In genomic region chr15:75646112-75646943, GRCh38 we compare ENCODE assay signal across 8 cellular contexts. TPM values are rescaled to one million over a fixed set of nuclear protein-coding genes. Genes with fewer than 3 reads are reported as not detected.
DNase-seq lines count a peak whose midpoint lies in the region; ATAC-seq, FAIRE-seq and TF ChIP-seq lines count a peak whose summit lies in the region.

No MANE protein-coding gene starts in this region.

- H3K18ac ChIP-seq in H1 (ENCODE audit: extremely low read depth, low read length) = no peak overlapping the region

- H3K23ac ChIP-seq in H1 (ENCODE audit: insufficient read length) = no peak overlapping the region

- H2AFZ ChIP-seq in OCI-LY1 (ENCODE audit: low read length) = no peak overlapping the region
- 0 out of 2 replicates have a peak overlapping the region, but pooled peaks have one; percentile 3 for H2AFZ ChIP-seq in H1 (ENCODE audit: low read length)

- H4K91ac ChIP-seq in H1 (replicated peaks; ENCODE audit: insufficient read length, low read length) = no peak overlapping the region

- POLR2A ChIA-PET in H1 (lab: Charles Lee; ENCODE audit: partially characterized antibody) = interaction anchor here (0.8 to 5.5 kb wide), 10 partner anchors 8 to 192 kb away, joined by 3 to 41 read pairs (median 10); partner anchors contain the start of genes IMP3, SIN3A and SNUPN

- peak overlapping the region; percentile 90 for H3K4me3 ChIP-seq in AG10803 (ENCODE audit: low read length)
- no peak overlapping the region for H3K4me3 ChIP-seq in OCI-LY1 (ENCODE audit: low read depth, low read length, poor library complexity, severe bottlenecking)
- peak overlapping the region; percentile 63 to 90 (median 72) for H3K4me3 ChIP-seq in H1 (ENCODE audit: extremely low read depth in 1 of 4, insufficient read depth in 2 of 4, low read depth in 3 of 4, low read length in 4 of 4)

- peaks cover 23% of the 10 kb centered on the region for H3K27me3 Mint-ChIP-seq in nephron progenitor cell (ENCODE audit: low read depth, poor library complexity)

- no peak for ATAC-seq in GM19397 (IDR thresholded peaks at IDR 0.05; ENCODE audit: unreplicated experiment)
- no peak for ATAC-seq in GM18909 (IDR thresholded peaks at IDR 0.05; ENCODE audit: poor library complexity, unreplicated experiment)

- no peak for DNase-seq in AG10803 (ENCODE audit: low read depth)
- DNase-seq in H1 (ENCODE audit: low read depth in 1 of 2, low spot score in 2 of 2) = no peak
- no peak for DNase-seq in nephron progenitor cell
- no peak for DNase-seq in SHP77 (lab: John Stamatoyannopoulos, UW)
- DNase-seq in GM10266 (ENCODE audit: extremely low spot score) = no peak

- H3K79me2 ChIP-seq in OCI-LY1 (ENCODE audit: insufficient read depth, low read length) (no peaks in the 10 kb centered on the region), H1 (ENCODE audit: control insufficient read depth in 1 of 2, insufficient read depth in 2 of 2, low read length in 2 of 2) (peaks cover 0 to 28% of the 10 kb centered on the region in 2 experiments; a peak in 3 of 4 replicates)

- H3K36me3 Mint-ChIP-seq in nephron progenitor cell (ENCODE audit: low read depth) = peaks cover 18% of the 10 kb centered on the region

- no peak overlapping the region for H2BK120ac ChIP-seq in H1 (replicated peaks; ENCODE audit: low read depth, low read length)

- no peaks in the 10 kb centered on the region for H4K20me1 ChIP-seq in OCI-LY1 (ENCODE audit: insufficient read depth, low read length)
- peaks cover 0 to 7% of the 10 kb centered on the region in 2 experiments for H4K20me1 ChIP-seq in H1 (replicated peaks in 1 of 2; ENCODE audit: control insufficient read depth in 1 of 2, insufficient read depth in 2 of 2, low read length in 2 of 2)

- H2BK20ac ChIP-seq in H1 (ENCODE audit: low read length) = no peak overlapping the region

- H3K14ac ChIP-seq in H1 (ENCODE audit: insufficient read length) = no peak overlapping the region

- H3K4me1 Mint-ChIP-seq in nephron progenitor cell = peaks cover 51% of the 10 kb centered on the region

- no peak for FAIRE-seq in H1 (lab: Jason Lieb, UNC)

- H3K9ac ChIP-seq in OCI-LY1 (ENCODE audit: low read length) (no peak overlapping the region), H1 (replicated peaks in 1 of 4; ENCODE audit: extremely low read depth in 1 of 4, low read depth in 3 of 4, low read length in 3 of 4) (peak overlapping the region in 2 of 4 experiments; percentile 8 to 75; a peak in 2 of 7 replicates)

- H3K36me3 ChIP-seq in OCI-LY1 (ENCODE audit: insufficient read depth, low read length) = no peaks in the 10 kb centered on the region
- H3K36me3 ChIP-seq in H1 (ENCODE audit: control insufficient read depth in 2 of 4, insufficient read depth in 4 of 4, low read length in 3 of 4) = peaks cover 0 to 14% (median 0%) of the 10 kb centered on the region in 4 experiments; a peak in 3 of 8 replicates

- peaks cover 10% of the 10 kb centered on the region for H3K79me1 ChIP-seq in H1 (ENCODE audit: low read depth, low read length)

- no peak for TF ChIP-seq CTCF in AG10803 (conservative IDR thresholded peaks at IDR 0.05; ENCODE audit: low read length)
- TF ChIP-seq CTCF in OCI-LY1 (IDR thresholded peaks at IDR 0.05; ENCODE audit: low read length) = no peak
- no peak for TF ChIP-seq CTCF in H1 (IDR thresholded peaks at IDR 0.05; ENCODE audit: control extremely low read depth in 1 of 3, insufficient read depth in 1 of 3, low read depth in 1 of 3, low read length in 3 of 3)
- no peak for TF ChIP-seq CTCF in nephron progenitor cell (IDR thresholded peaks at IDR 0.05)
- TF ChIP-seq CTCF in GM10266 (IDR thresholded peaks at IDR 0.05; ENCODE audit: control insufficient read depth, insufficient read depth, low read depth, missing control alignments) = no peak

- no peak for TF ChIP-seq RAD21 in H1 (IDR thresholded peaks at IDR 0.05 in 1 of 2, conservative IDR thresholded peaks at IDR 0.05 in 1 of 2; ENCODE audit: low read depth in 2 of 2, low read length in 2 of 2)

- peak overlapping the region; percentile 64; the same call in 1 of the 2 replicates for H4K8ac ChIP-seq in H1 (ENCODE audit: extremely low read depth, insufficient read depth, low read length)

- H4K5ac ChIP-seq in H1 (ENCODE audit: insufficient read length, low read depth, low read length) = no peak overlapping the region

- H3K27ac ChIP-seq in OCI-LY1 (ENCODE audit: low read depth, low read length, poor library complexity, severe bottlenecking) (no peak overlapping the region), H1 (ENCODE audit: low read depth, low read length) (no peak overlapping the region)

- peak overlapping the region; percentile 51 for H3K27ac Mint-ChIP-seq in nephron progenitor cell

- WGBS in H1 (ENCODE audit: extremely low coverage in 1 of 2, insufficient coverage in 1 of 2, insufficient read length in 1 of 2, insufficient replicate concordance in 2 of 2, low coverage in 1 of 2, low lambda C conversion rate in 2 of 2, missing lambda C conversion rate in 1 of 2), 2 experiments = 74% methylated on average over 5 of the region's 5 CpGs; no CpG with 5 or more reads in 1 of the 2 experiments

- no peaks in the 10 kb centered on the region for H3F3A ChIP-seq in OCI-LY1 (ENCODE audit: insufficient read depth, low read length)

- peak overlapping the region; percentile 72; the same call in 1 of the 2 replicates for H3K4me2 ChIP-seq in OCI-LY1 (ENCODE audit: low read length)
- H3K4me2 ChIP-seq in H1 (ENCODE audit: insufficient read depth in 1 of 2, low read depth in 2 of 2, low read length in 2 of 2) = peak overlapping the region; percentile 93 to 100

- peaks cover 10% of the 10 kb centered on the region; the same call in 1 of the 2 replicates for H3K23me2 ChIP-seq in H1 (ENCODE audit: low read depth, low read length)

- H3K27me3 ChIP-seq in OCI-LY1 (ENCODE audit: insufficient read depth, low read length) (no peaks in the 10 kb centered on the region), H1 (replicated peaks in 1 of 4; ENCODE audit: control insufficient read depth in 3 of 4, extremely low read depth in 1 of 4, insufficient read depth in 3 of 4, low read length in 3 of 4) (peaks cover 0 to 14% (median 10%) of the 10 kb centered on the region in 4 experiments; a peak in 6 of 7 replicates)

- no peak overlapping the region for H2BK12ac ChIP-seq in H1 (ENCODE audit: low read depth, low read length)

- H2BK5ac ChIP-seq in H1 (ENCODE audit: low read depth, low read length) = no peak overlapping the region

- 0 out of 2 replicates have a peak overlapping the region, but pooled peaks have one; percentile 7 for H2BK15ac ChIP-seq in H1 (ENCODE audit: low read length)

- no peak for TF ChIP-seq POLR2A in H1 (IDR thresholded peaks at IDR 0.05; ENCODE audit: control extremely low read depth in 1 of 2, low read depth in 2 of 2, low read length in 2 of 2)

- H3K4ac ChIP-seq in H1 (replicated peaks; ENCODE audit: insufficient read length, low read depth, low read length) = no peak overlapping the region

- no peaks in the 10 kb centered on the region for H3K9me3 Mint-ChIP-seq in nephron progenitor cell

- H3K9me3 ChIP-seq in OCI-LY1 (ENCODE audit: low read length) (no peaks in the 10 kb centered on the region), H1 (ENCODE audit: insufficient read depth in 2 of 2, low read depth in 1 of 2, low read length in 1 of 2) (no peaks in the 10 kb centered on the region)

- CTCF ChIA-PET in H1 (lab: Charles Lee; ENCODE audit: partially characterized antibody) = interaction anchor here (1.0 to 2.8 kb wide), 9 partner anchors 9 to 193 kb away, joined by 3 to 13 read pairs (median 5); no protein-coding TSS in a partner anchor

- H2AK5ac ChIP-seq in H1 (ENCODE audit: low read depth, low read length) = peak overlapping the region; percentile 11; the same call in 1 of the 2 replicates

- no peak overlapping the region for H3K56ac ChIP-seq in H1 (replicated peaks; ENCODE audit: insufficient read length, low read depth, low read length)

- H3K9me2 ChIP-seq in OCI-LY1 (ENCODE audit: low read depth, low read length) = no peaks in the 10 kb centered on the region

- TF ChIP-seq EP300 in H1 (IDR thresholded peaks at IDR 0.05; ENCODE audit: borderline replicate concordance in 1 of 2, low read depth in 2 of 2, low read length in 2 of 2) = no peak

- H3K4me3 Mint-ChIP-seq in nephron progenitor cell = peak overlapping the region; percentile 87

- peaks cover 14% of the 10 kb centered on the region for H3K4me1 ChIP-seq in OCI-LY1 (ENCODE audit: insufficient read depth, low read length, severe bottlenecking)
- H3K4me1 ChIP-seq in H1 (replicated peaks in 1 of 4; ENCODE audit: control insufficient read depth in 3 of 4, insufficient read depth in 4 of 4, low read length in 3 of 4) = peaks cover 7 to 23% (median 15%) of the 10 kb centered on the region in 4 experiments

RNA-seq across cellular contexts. Expression of gene SNX33, which starts 1.4 kb away (rescaled TPM):
- 22.9 and 24.8 TPM in 2 replicates for total RNA-seq in H1 (2021; fragmentation: NEBNext Ultra II Directional; extraction: Animal tissue kit (Norgen Biotek cat#: 25700))
- polyA plus RNA-seq in H1 (2011; rRNA removed) = 14.3 and 15.7 TPM in 2 replicates
- 11.5 TPM for polyA plus RNA-seq in H1 (2011; cell fraction: cytosol; rRNA removed)
- polyA plus RNA-seq in H1 (2011; cell fraction: nucleus; rRNA removed) = 25.7 TPM
- 17.5 to 20.7 TPM (median 18.6 TPM) in 4 replicates for polyA plus RNA-seq in H1 (2012, experiment 1 of 2)
- polyA plus RNA-seq in H1 (2012, experiment 2 of 2) = 13.9 TPM
- 10.5 TPM for polyA plus RNA-seq in H1 (2013, experiment 1 of 2)
- 11.4 TPM for polyA plus RNA-seq in H1 (2013, experiment 2 of 2)
- 21.0 and 25.5 TPM in 2 replicates for polyA minus RNA-seq in H1 (2011; rRNA and poly(A)+ RNA removed)
- polyA minus RNA-seq in H1 (2011; cell fraction: cytosol; rRNA and poly(A)+ RNA removed) = 17.4 TPM
- polyA minus RNA-seq in H1 (2011; cell fraction: nucleus; rRNA and poly(A)+ RNA removed) = 21.6 TPM

RNA-seq across cellular contexts. Expression of gene IMP3, which starts 6.3 kb away (rescaled TPM):
- total RNA-seq in H1 (2021; fragmentation: NEBNext Ultra II Directional; extraction: Animal tissue kit (Norgen Biotek cat#: 25700)) = 114 and 122 TPM in 2 replicates
- polyA plus RNA-seq in H1 (2011; rRNA removed) = 273 and 278 TPM in 2 replicates
- polyA plus RNA-seq in H1 (2011; cell fraction: cytosol; rRNA removed) = 193 TPM
- polyA plus RNA-seq in H1 (2011; cell fraction: nucleus; rRNA removed) = 91.6 TPM
- 105 to 122 TPM (median 110 TPM) in 4 replicates for polyA plus RNA-seq in H1 (2012, experiment 1 of 2)
- polyA plus RNA-seq in H1 (2012, experiment 2 of 2) = 139 TPM
- polyA plus RNA-seq in H1 (2013, experiment 1 of 2) = 117 TPM
- 117 TPM for polyA plus RNA-seq in H1 (2013, experiment 2 of 2)
- polyA minus RNA-seq in H1 (2011; rRNA and poly(A)+ RNA removed) = 22.0 and 25.5 TPM in 2 replicates
- 48.7 TPM for polyA minus RNA-seq in H1 (2011; cell fraction: cytosol; rRNA and poly(A)+ RNA removed)
- 73.3 TPM for polyA minus RNA-seq in H1 (2011; cell fraction: nucleus; rRNA and poly(A)+ RNA removed)

RNA-seq across cellular contexts. Expression of gene SNUPN, which starts 20.8 kb away (rescaled TPM):
- total RNA-seq in H1 (2021; fragmentation: NEBNext Ultra II Directional; extraction: Animal tissue kit (Norgen Biotek cat#: 25700)) = 26.2 and 28.2 TPM in 2 replicates
- 11.6 and 13.3 TPM in 2 replicates for polyA plus RNA-seq in H1 (2011; rRNA removed)
- 20.3 TPM for polyA plus RNA-seq in H1 (2011; cell fraction: cytosol; rRNA removed)
- 10.2 TPM for polyA plus RNA-seq in H1 (2011; cell fraction: nucleus; rRNA removed)
- polyA plus RNA-seq in H1 (2012, experiment 1 of 2) = 20.2 to 23.4 TPM (median 22.0 TPM) in 4 replicates
- 8.5 TPM for polyA plus RNA-seq in H1 (2012, experiment 2 of 2)
- polyA plus RNA-seq in H1 (2013, experiment 1 of 2) = 22.4 TPM
- polyA plus RNA-seq in H1 (2013, experiment 2 of 2) = 21.5 TPM
- polyA minus RNA-seq in H1 (2011; rRNA and poly(A)+ RNA removed) = 14.8 and 20.1 TPM in 2 replicates
- polyA minus RNA-seq in H1 (2011; cell fraction: cytosol; rRNA and poly(A)+ RNA removed) = 10.3 TPM
- polyA minus RNA-seq in H1 (2011; cell fraction: nucleus; rRNA and poly(A)+ RNA removed) = 15.0 TPM
